19 cellular contexts compared by ENCODE assay signal in the genomic region with DNA sequence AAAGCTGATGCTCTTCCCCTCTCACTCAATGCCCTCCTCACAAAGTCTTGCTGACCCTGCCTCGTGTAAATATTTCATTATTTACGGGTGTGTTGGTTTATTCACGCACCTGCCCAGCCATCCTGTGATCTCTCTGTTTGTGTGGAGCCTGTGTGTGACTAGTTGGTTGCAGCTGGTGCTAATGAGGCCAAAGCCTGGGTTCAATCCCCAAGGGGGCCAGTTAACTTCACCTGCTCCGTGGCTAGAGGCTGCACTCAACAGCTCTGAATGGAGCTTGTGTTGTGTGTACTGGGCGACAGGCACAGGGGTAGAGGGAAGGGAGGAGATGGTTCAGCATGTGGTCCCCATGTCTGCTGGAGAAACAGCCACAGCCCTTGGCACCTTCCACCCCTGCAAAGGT.
A peak's percentile ranks its signal among the peaks of the same experiment; 100 is the strongest.
DNase-seq lines count a peak whose midpoint lies in the region; ATAC-seq and TF ChIP-seq lines count a peak whose summit lies in the region.
"Had no signal": no experiment of that assay in that cellular context is flagged by ENCODE, and none has a peak within 500 bp of the region (broad histone marks: within the 10 kb centered on the region; RNA-seq: fewer than 3 reads in every experiment).

No MANE protein-coding gene starts in this region.

- no peaks in the 10 kb centered on the region for H3K79me2 ChIP-seq in OCI-LY1 (ENCODE audit: insufficient read depth, low read length)

- H3K36me3 ChIP-seq in OCI-LY1 (ENCODE audit: insufficient read depth, low read length) = no peaks in the 10 kb centered on the region
- no peaks in the 10 kb centered on the region for H3K36me3 ChIP-seq in WERI-Rb-1
- H3K36me3 ChIP-seq: heart left ventricle, ovary, SJSA1, suprapubic skin had no signal

- DNase-seq in NCI-H345 (lab: John Stamatoyannopoulos, UW) = peak; percentile 35
- no peak for DNase-seq in NCI-H345 treated with DMSO at 0.1 percent for 48 hours (lab: John Stamatoyannopoulos, UW; ENCODE audit: unreplicated experiment)
- peak; percentile 63 for DNase-seq in NCI-H146 (lab: John Stamatoyannopoulos, UW)
- DNase-seq in retina = peak; percentile 50
- no peak for DNase-seq in WERI-Rb-1
- DNase-seq in UCSD-AML1 (lab: John Stamatoyannopoulos, UW; ENCODE audit: unreplicated experiment) = no peak
- DNase-seq: activated CD4-positive, alpha-beta T cell treated with anti-CD3 and anti-CD28 coated beads, Interleukin-2, amount 50 U/mL, for 48 hours; amniotic stem cell; naive thymus-derived CD8-positive, alpha-beta T cell; NCI-H510A; ovary; T-helper 17 cell had no signal

- TF ChIP-seq CTCF in OCI-LY1 (IDR thresholded peaks at IDR 0.05; ENCODE audit: low read length) (no peak), WERI-Rb-1 (IDR thresholded peaks at IDR 0.05; ENCODE audit: low read depth, low read length) (no peak)

- H3F3A ChIP-seq in OCI-LY1 (ENCODE audit: insufficient read depth, low read length) = peaks cover 14% of the 10 kb centered on the region; the same call in 1 of the 2 replicates

- no peaks in the 10 kb centered on the region for H4K20me1 ChIP-seq in OCI-LY1 (ENCODE audit: insufficient read depth, low read length)

- no peak for ATAC-seq in HG03108 (IDR thresholded peaks at IDR 0.05; ENCODE audit: unreplicated experiment)
- ATAC-seq: naive thymus-derived CD8-positive, alpha-beta T cell; T-helper 17 cell had no signal

- no peaks in the 10 kb centered on the region for H3K9me2 ChIP-seq in OCI-LY1 (ENCODE audit: low read depth, low read length)

- H2AFZ ChIP-seq in OCI-LY1 (ENCODE audit: low read length) = no peak overlapping the region

- H3K9ac ChIP-seq in OCI-LY1 (ENCODE audit: low read length) = peak overlapping the region; percentile 52

- H3K4me3 ChIP-seq in OCI-LY1 (ENCODE audit: low read depth, low read length, poor library complexity, severe bottlenecking) (peak overlapping the region; percentile 17), WERI-Rb-1 (ENCODE audit: low read depth, low read length) (no peak overlapping the region)
- H3K4me3 ChIP-seq: heart left ventricle, K562, ovary, SJSA1, suprapubic skin had no signal

- H3K4me2 ChIP-seq in OCI-LY1 (ENCODE audit: low read length) = peak overlapping the region; percentile 44

- H3K27ac ChIP-seq in OCI-LY1 (ENCODE audit: low read depth, low read length, poor library complexity, severe bottlenecking) (peak overlapping the region; percentile 99), WERI-Rb-1 (no peak overlapping the region)
- H3K27ac ChIP-seq: C4-2B, heart left ventricle, ovary, SJSA1, suprapubic skin had no signal

- H3K9me3 ChIP-seq in OCI-LY1 (ENCODE audit: low read length) = no peaks in the 10 kb centered on the region
- H3K9me3 ChIP-seq in WERI-Rb-1 (ENCODE audit: severe bottlenecking) = no peaks in the 10 kb centered on the region
- H3K9me3 ChIP-seq: heart left ventricle, ovary, SJSA1, suprapubic skin had no signal

- H3K4me1 ChIP-seq in OCI-LY1 (ENCODE audit: insufficient read depth, low read length, severe bottlenecking) = peaks cover 88% of the 10 kb centered on the region
- H3K4me1 ChIP-seq: SJSA1, suprapubic skin had no signal

- H3K27me3 ChIP-seq in OCI-LY1 (ENCODE audit: insufficient read depth, low read length) (no peaks in the 10 kb centered on the region), WERI-Rb-1 (ENCODE audit: insufficient read depth, low read depth, severe bottlenecking) (no peaks in the 10 kb centered on the region)
- H3K27me3 ChIP-seq: ovary, SJSA1 had no signal

Comparison
In these comparisons a context has a peak if more than half of its experiments do, and no peak if none do; other contexts are left out.
1. DNase-seq: peak in NCI-H345 (single experiment), NCI-H146 (single experiment) and retina (single experiment); none in NCI-H345 treated with DMSO at 0.1 percent for 48 hours (single experiment), WERI-Rb-1 (single experiment) and UCSD-AML1 (single experiment).